22 cellular contexts compared by ENCODE assay signal in genomic region chr3:99357131-99357530, GRCh38.
DNase-seq lines count a peak whose midpoint lies in the region; ATAC-seq, FAIRE-seq and TF ChIP-seq lines count a peak whose summit lies in the region.
"Had no signal": no experiment of that assay in that cellular context is flagged by ENCODE, and none has a peak within 500 bp of the region (broad histone marks: within the 10 kb centered on the region; RNA-seq: fewer than 3 reads in every experiment).

No MANE protein-coding gene starts in this region.

- H3K79me2 ChIP-seq in astrocyte (ENCODE audit: insufficient read depth, low read length), result no peaks in the 10 kb centered on the region
- no peaks in the 10 kb centered on the region for H3K79me2 ChIP-seq in PC-3 (ENCODE audit: low read length)

- TF ChIP-seq CTCF in astrocyte (IDR thresholded peaks at IDR 0.05; ENCODE audit: insufficient read depth, low read depth, low read length) (no peak), GM10266 (IDR thresholded peaks at IDR 0.05; ENCODE audit: control insufficient read depth, insufficient read depth, low read depth, missing control alignments) (no peak), PC-3 (conservative IDR thresholded peaks at IDR 0.05; ENCODE audit: low read depth, low read length) (no peak)

- H3K27ac Mint-ChIP-seq in astrocyte (ENCODE audit: unreplicated experiment), result peak overlapping the region; percentile 26
- H3K27ac Mint-ChIP-seq: B cell; CD4-positive, alpha-beta T cell; CD8-positive, alpha-beta T cell had no signal

- peak; percentile 45 for FAIRE-seq in astrocyte (lab: Jason Lieb, UNC)
- FAIRE-seq: A549, D721Med, GM12878, GM18507 had no signal

- DNase-seq in AG08395 (ENCODE audit: low spot score) (peak; percentile 10), EH (ENCODE audit: low read depth) (peak; percentile 19), astrocyte (ENCODE audit: low read depth) (no peak), GM10266 (ENCODE audit: extremely low spot score) (no peak), PC-3 (no peak)
- DNase-seq: AML-193; Caco-2; Calu3; CD4-positive, alpha-beta T cell; CD8-positive, alpha-beta T cell; DMS79 treated with DMSO at 0.1 percent for 48 hours; EL; GDM1 had no signal

- H3K4me3 Mint-ChIP-seq in astrocyte (ENCODE audit: unreplicated experiment), result no peak overlapping the region
- H3K4me3 Mint-ChIP-seq: B cell; CD4-positive, alpha-beta T cell; CD8-positive, alpha-beta T cell had no signal

- no peaks in the 10 kb centered on the region for H3K27me3 Mint-ChIP-seq in astrocyte (ENCODE audit: low read depth, unreplicated experiment)
- H3K27me3 Mint-ChIP-seq: B cell; CD4-positive, alpha-beta T cell had no signal

- H3K36me3 Mint-ChIP-seq in astrocyte (ENCODE audit: low read depth, unreplicated experiment), result no peaks in the 10 kb centered on the region
- H3K36me3 Mint-ChIP-seq: CD8-positive, alpha-beta T cell had no signal

- ATAC-seq in GM21737 (IDR thresholded peaks at IDR 0.05; ENCODE audit: unreplicated experiment), result no peak
- no peak for ATAC-seq in PC-3
- ATAC-seq: A549; CD8-positive, alpha-beta T cell; GM12878 had no signal

- no peaks in the 10 kb centered on the region for H3F3A ChIP-seq in PC-3 (ENCODE audit: low read length, unreplicated experiment)

- intact Hi-C loops in PC-3 (cut with micrococcal nuclease), result no loop called here

- H3K9me3 ChIP-seq in astrocyte (ENCODE audit: insufficient read depth, low read depth, low read length), result no peaks in the 10 kb centered on the region
- H3K9me3 ChIP-seq in PC-3 (ENCODE audit: low read length), result no peaks in the 10 kb centered on the region
- H3K9me3 ChIP-seq: A549; BLaER1 treated with 17β-estradiol and CSF1 and Interleukin-3, amounts not matched to agents 10 nM and 100 nM; Caco-2 had no signal

- POLR2A ChIA-PET in PC-3 (lab: Charles Lee; ENCODE audit: unreplicated experiment), result no interaction called here

- H3K4me2 ChIP-seq in astrocyte (ENCODE audit: low read length) (no peak overlapping the region), PC-3 (ENCODE audit: low read length) (no peak overlapping the region)
- H3K4me2 ChIP-seq: A549; BLaER1 treated with 17β-estradiol and CSF1 and Interleukin-3, amounts not matched to agents 10 nM and 100 nM had no signal

- CTCF ChIA-PET in PC-3 (lab: Charles Lee), result no interaction called here

- peaks cover 7% of the 10 kb centered on the region for H3K4me1 Mint-ChIP-seq in astrocyte (ENCODE audit: low read depth, unreplicated experiment)
- H3K4me1 Mint-ChIP-seq: B cell had no signal

- peaks cover 6% of the 10 kb centered on the region for H3K9me3 Mint-ChIP-seq in astrocyte (ENCODE audit: unreplicated experiment)
- H3K9me3 Mint-ChIP-seq: CD8-positive, alpha-beta T cell had no signal

- H3K9ac ChIP-seq in astrocyte (ENCODE audit: low read length) (no peak overlapping the region), PC-3 (ENCODE audit: low read length) (no peak overlapping the region)
- H3K9ac ChIP-seq: BLaER1 treated with 17β-estradiol and CSF1 and Interleukin-3, amounts not matched to agents 10 nM and 100 nM had no signal

- H3K9me2 ChIP-seq in PC-3 (replicated peaks; ENCODE audit: low read length), result no peaks in the 10 kb centered on the region

- H3K4me1 ChIP-seq in astrocyte (ENCODE audit: insufficient read depth, low read length) (no peaks in the 10 kb centered on the region), PC-3 (ENCODE audit: insufficient read depth, low read length) (no peaks in the 10 kb centered on the region)
- H3K4me1 ChIP-seq: A549, Caco-2 had no signal

- no peaks in the 10 kb centered on the region for H4K20me1 ChIP-seq in astrocyte (ENCODE audit: insufficient read depth, low read length)
- H4K20me1 ChIP-seq in PC-3 (ENCODE audit: low read length), result no peaks in the 10 kb centered on the region
- H4K20me1 ChIP-seq: BLaER1 treated with 17β-estradiol and CSF1 and Interleukin-3, amounts not matched to agents 10 nM and 100 nM had no signal

- H2AFZ ChIP-seq in astrocyte (ENCODE audit: low read depth, low read length) (no peak overlapping the region), PC-3 (ENCODE audit: low read length) (no peak overlapping the region)

- no TSS peak for BruUV-seq in PC-3 (replicated peaks; lab: Mats Ljungman, UMichigan)

- H3K27ac ChIP-seq in astrocyte (ENCODE audit: low read depth, low read length), result no peak overlapping the region
- no peak overlapping the region for H3K27ac ChIP-seq in PC-3 (ENCODE audit: low read length)
- H3K27ac ChIP-seq: 22Rv1; A549; BLaER1 treated with 17β-estradiol and CSF1 and Interleukin-3, amounts not matched to agents 10 nM and 100 nM; C4-2B had no signal

- H3K27me3 ChIP-seq in astrocyte (ENCODE audit: insufficient read depth, low read length) (no peaks in the 10 kb centered on the region), PC-3 (ENCODE audit: low read length) (no peaks in the 10 kb centered on the region; the same call in 1 of the 2 replicates)
- H3K27me3 ChIP-seq: BLaER1 treated with 17β-estradiol and CSF1 and Interleukin-3, amounts not matched to agents 10 nM and 100 nM had no signal

- H3K36me3 ChIP-seq in astrocyte (ENCODE audit: insufficient read depth, low read length) (no peaks in the 10 kb centered on the region), PC-3 (ENCODE audit: low read depth, low read length) (no peaks in the 10 kb centered on the region)
- H3K36me3 ChIP-seq: BLaER1 treated with 17β-estradiol and CSF1 and Interleukin-3, amounts not matched to agents 10 nM and 100 nM had no signal

- no peak overlapping the region for H3K4me3 ChIP-seq in astrocyte (ENCODE audit: insufficient read depth, low read depth, low read length)
- H3K4me3 ChIP-seq in PC-3 (ENCODE audit: low read length), result no peak overlapping the region
- H3K4me3 ChIP-seq: A549; BLaER1 treated with 17β-estradiol and CSF1 and Interleukin-3, amounts not matched to agents 10 nM and 100 nM; GM12878 had no signal

Comparison
In these comparisons a context has a peak if more than half of its experiments do, and no peak if none do; other contexts are left out.
1. DNase-seq: peak in AG08395 (single experiment) and EH (single experiment); none in astrocyte (single experiment), GM10266 (single experiment) and PC-3 (single experiment).